9 cellular contexts compared by ENCODE assay signal in the genomic region with DNA sequence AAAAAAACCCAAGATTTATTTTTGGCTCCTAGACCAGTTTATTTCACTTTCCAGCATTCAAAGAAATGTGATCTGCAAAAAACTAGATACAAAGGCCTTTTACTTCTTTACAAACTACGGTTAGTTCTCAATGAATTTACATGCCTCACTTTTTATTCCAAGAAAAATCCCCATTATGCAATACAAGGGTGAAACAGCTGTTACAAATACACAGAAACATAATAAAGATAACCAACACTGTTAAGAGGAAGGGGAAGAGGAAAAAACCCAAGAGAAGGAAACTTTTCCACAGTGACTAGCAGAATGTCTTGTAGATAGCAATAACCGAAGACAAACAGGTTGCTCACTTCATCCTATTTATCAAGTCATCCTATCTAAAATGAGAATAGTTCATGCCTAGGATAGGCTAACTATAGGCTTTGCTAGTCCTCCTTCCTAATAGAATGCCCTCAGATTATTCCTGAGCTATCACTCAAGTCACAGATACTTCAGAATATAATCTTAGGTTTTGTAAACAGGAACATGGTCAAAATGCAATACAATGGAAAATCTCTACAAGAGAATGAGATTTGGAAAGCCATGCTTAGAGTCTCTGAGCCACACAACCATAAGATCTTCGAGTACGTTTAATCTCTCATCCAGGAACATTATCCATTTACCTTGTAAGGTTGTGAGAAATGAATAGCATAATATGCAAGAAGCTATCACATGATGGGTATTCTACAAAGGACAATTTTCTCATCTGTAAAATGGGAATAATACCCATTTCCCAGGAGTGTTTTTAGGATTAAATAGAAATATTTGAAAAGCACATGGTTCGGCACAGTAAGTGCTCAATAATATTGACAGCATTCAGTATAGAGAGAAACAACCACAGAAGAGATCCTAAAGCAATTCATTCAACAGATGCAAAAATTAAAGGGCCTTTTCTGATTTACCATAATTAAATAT. TPM values are rescaled to one million over a fixed set of nuclear protein-coding genes. Genes with fewer than 3 reads are reported as not detected.
A peak's percentile ranks its signal among the peaks of the same experiment; 100 is the strongest.
DNase-seq lines count a peak whose midpoint lies in the region; ATAC-seq and TF ChIP-seq lines count a peak whose summit lies in the region.
"Had no signal": no experiment of that assay in that cellular context is flagged by ENCODE, and none has a peak within 500 bp of the region (broad histone marks: within the 10 kb centered on the region; RNA-seq: fewer than 3 reads in every experiment).

No MANE protein-coding gene starts in this region.

- peak overlapping the region; percentile 52 to 89 (median 69) for H3K27ac Mint-ChIP-seq in CD4-positive, alpha-beta memory T cell
- H3K27ac Mint-ChIP-seq in natural killer cell, result peak overlapping the region; percentile 73 to 85

- H3K4me3 ChIP-seq in CD4-positive, alpha-beta memory T cell (ENCODE audit: low read length in 2 of 2), result no peak overlapping the region
- H3K4me3 ChIP-seq in cardiac fibroblast (replicated peaks in 1 of 2; ENCODE audit: low read depth in 2 of 2, low read length in 2 of 2), result no peak overlapping the region

- peaks cover 32 to 73% (median 50%) of the 10 kb centered on the region in 4 donors for H3K4me1 Mint-ChIP-seq in CD4-positive, alpha-beta memory T cell
- H3K4me1 Mint-ChIP-seq in natural killer cell, result peaks cover 32 to 38% of the 10 kb centered on the region in 2 donors

- no peaks in the 10 kb centered on the region for H3K9me3 Mint-ChIP-seq in CD4-positive, alpha-beta memory T cell
- no peaks in the 10 kb centered on the region for H3K9me3 Mint-ChIP-seq in natural killer cell
- H3K9me3 Mint-ChIP-seq: activated T-cell treated with anti-CD3 and anti-CD28 coated beads, Interleukin-2, amount 50 U/mL, for 4 hours had no signal

- H3K27me3 Mint-ChIP-seq in CD4-positive, alpha-beta memory T cell, result no peaks in the 10 kb centered on the region
- H3K27me3 Mint-ChIP-seq in natural killer cell (ENCODE audit: low read depth in 2 of 2), result no peaks in the 10 kb centered on the region

- peak overlapping the region; percentile 17 for H3K27ac ChIP-seq in CD4-positive, alpha-beta memory T cell (ENCODE audit: low read depth, low read length)

- no peaks in the 10 kb centered on the region for H3K27me3 ChIP-seq in CD4-positive, alpha-beta memory T cell (ENCODE audit: insufficient read depth, low read length)

- H3K4me3 Mint-ChIP-seq in CD4-positive, alpha-beta memory T cell, result peak overlapping the region in 1 of 8 donors; percentile 52
- H3K4me3 Mint-ChIP-seq in natural killer cell, result peak overlapping the region; percentile 29
- H3K4me3 Mint-ChIP-seq: activated T-cell treated with anti-CD3 and anti-CD28 coated beads, Interleukin-2, amount 50 U/mL, for 4 hours had no signal

- H3K36me3 Mint-ChIP-seq in CD4-positive, alpha-beta memory T cell, result peaks cover 25 to 81% of the 10 kb centered on the region in 2 donors
- peaks cover 16% of the 10 kb centered on the region for H3K36me3 Mint-ChIP-seq in natural killer cell

- H3K36me3 ChIP-seq in CD4-positive, alpha-beta memory T cell (ENCODE audit: insufficient read depth, low read length), result peaks cover 23% of the 10 kb centered on the region

- peaks cover 41% of the 10 kb centered on the region for H3K4me1 ChIP-seq in CD4-positive, alpha-beta memory T cell (ENCODE audit: insufficient read depth, low read length)

- no peaks in the 10 kb centered on the region for H3K9me3 ChIP-seq in CD4-positive, alpha-beta memory T cell (ENCODE audit: control insufficient read depth in 1 of 2, low read length in 2 of 2)

- POLR2A ChIA-PET in CD4-positive, alpha-beta memory T cell (lab: Charles Lee; ENCODE audit: partially characterized antibody), result interaction anchor here (1.2 to 3.2 kb wide), 3 partner anchors 9 to 15 kb away, joined by 3 to 27 read pairs (median 5); a partner anchor contains a TSS
- POLR2A ChIA-PET in GM10248 (lab: Yijun Ruan, JAX), result interaction anchor here (1.6 kb wide), 1 partner anchor 9 kb away, joined by 9 read pairs; no protein-coding TSS in a partner anchor

- intact Hi-C loops in CD4-positive, alpha-beta memory T cell (cut with micrococcal nuclease), result no loop called here
- intact Hi-C loops in natural killer cell (cut with micrococcal nuclease), result no loop called here

- no peak for ATAC-seq in natural killer cell
- ATAC-seq: activated T-cell treated with anti-CD3 and anti-CD28 coated beads, Interleukin-2, amount 50 U/mL, for 4 hours had no signal

- TF ChIP-seq CTCF in cardiac fibroblast (IDR thresholded peaks at IDR 0.05; ENCODE audit: low read depth, low read length) (no peak), natural killer cell (IDR thresholded peaks at IDR 0.05) (no peak), GM10248 (IDR thresholded peaks at IDR 0.05; ENCODE audit: control extremely low read depth, extremely low read depth, low read depth, missing control alignments) (no peak)

- CTCF ChIA-PET in CD4-positive, alpha-beta memory T cell (lab: Charles Lee; ENCODE audit: partially characterized antibody), result interaction anchor here (1.2 kb wide), 1 partner anchor 193 kb away, joined by 3 read pairs; no protein-coding TSS in a partner anchor
- CTCF ChIA-PET in GM10248 (lab: Yijun Ruan, JAX), result interaction anchor here (0.9 to 2.2 kb wide), 4 partner anchors 9 to 193 kb away, joined by 4 to 6 read pairs (median 6); no protein-coding TSS in a partner anchor

- DNase-seq in CD4-positive, alpha-beta memory T cell, result no peak
- peak; percentile 71 for DNase-seq in MV-4-11 (lab: John Stamatoyannopoulos, UW)
- peak; percentile 48 to 68 for DNase-seq in cardiac fibroblast (ENCODE audit: low read depth in 2 of 2)
- DNase-seq in natural killer cell, result no peak
- DNase-seq in H4 (ENCODE audit: low spot score), result no peak
- no peak for DNase-seq in SK-N-DZ (ENCODE audit: low spot score)
- no peak for DNase-seq in GM10248 (ENCODE audit: extremely low spot score)
- no peak for DNase-seq in cerebellar nuclear complex (lab: John Stamatoyannopoulos, UW)
- DNase-seq: activated T-cell treated with anti-CD3 and anti-CD28 coated beads, Interleukin-2, amount 50 U/mL, for 4 hours had no signal

RNA-seq across cellular contexts. Expression of a gene that starts 5.4 kb away (rescaled TPM):
- total RNA-seq in CD4-positive, alpha-beta memory T cell, result 100 to 1,000 TPM; 156 to 160 TPM
- polyA plus RNA-seq in CD4-positive, alpha-beta memory T cell, result 100 to 1,000 TPM; 127 to 140 TPM
- total RNA-seq in natural killer cell, result 100 to 1,000 TPM; 124 to 205 (median 180) TPM
- 73.3 and 85.8 TPM in 2 replicates for total RNA-seq in H4 (2014; rRNA removed; shearing (Covaris generic))
- 73.5 and 80.7 TPM in 2 replicates for polyA plus RNA-seq in SK-N-DZ (2014; cell fraction: cytosol; rRNA removed)
- 45.7 and 60.9 TPM in 2 replicates for polyA plus RNA-seq in SK-N-DZ (2014; cell fraction: nucleus; rRNA removed)

RNA-seq across cellular contexts. Expression of a gene that starts 15.1 kb away (rescaled TPM):
- total RNA-seq in CD4-positive, alpha-beta memory T cell, result 100 to 1,000 TPM; 163 to 169 TPM
- 100 to 1,000 TPM; 109 to 111 TPM for polyA plus RNA-seq in CD4-positive, alpha-beta memory T cell
- total RNA-seq in natural killer cell, result 100 to 1,000 TPM; 221 to 281 (median 237) TPM
- total RNA-seq in H4 (2014; rRNA removed; shearing (Covaris generic)), result 80.0 and 83.4 TPM in 2 replicates
- 134 and 162 TPM in 2 replicates for polyA plus RNA-seq in SK-N-DZ (2014; cell fraction: cytosol; rRNA removed)
- 321 and 359 TPM in 2 replicates for polyA plus RNA-seq in SK-N-DZ (2014; cell fraction: nucleus; rRNA removed)

RNA-seq across cellular contexts. Expression of a gene that starts 51.9 kb away (rescaled TPM):
- not detected for total RNA-seq in CD4-positive, alpha-beta memory T cell
- under 1 TPM in 1 of 2 donors, not detected in 1; 0.36 TPM for polyA plus RNA-seq in CD4-positive, alpha-beta memory T cell
- 10 to 100 TPM in 1 of 3 donors, 1 to 10 TPM in 2; 5.3 to 12.0 (median 6.1) TPM for total RNA-seq in natural killer cell
- not detected in 2 replicates for total RNA-seq in H4 (2014; rRNA removed; shearing (Covaris generic))
- polyA plus RNA-seq in SK-N-DZ (2014; cell fraction: cytosol; rRNA removed), result not detected in 2 replicates
- polyA plus RNA-seq in SK-N-DZ (2014; cell fraction: nucleus; rRNA removed), result not detected in 2 replicates

Comparison
In these comparisons a context has a peak if more than half of its experiments do, and no peak if none do; other contexts are left out.
1. DNase-seq: peak in MV-4-11 (single experiment) and cardiac fibroblast (2 of 2); none in CD4-positive, alpha-beta memory T cell (0 of 5), natural killer cell (single experiment), H4 (single experiment), SK-N-DZ (single experiment), GM10248 (single experiment) and cerebellar nuclear complex (0 of 2).